Comparison of ENCODE assay signal across 30 cellular contexts in the genomic region with DNA sequence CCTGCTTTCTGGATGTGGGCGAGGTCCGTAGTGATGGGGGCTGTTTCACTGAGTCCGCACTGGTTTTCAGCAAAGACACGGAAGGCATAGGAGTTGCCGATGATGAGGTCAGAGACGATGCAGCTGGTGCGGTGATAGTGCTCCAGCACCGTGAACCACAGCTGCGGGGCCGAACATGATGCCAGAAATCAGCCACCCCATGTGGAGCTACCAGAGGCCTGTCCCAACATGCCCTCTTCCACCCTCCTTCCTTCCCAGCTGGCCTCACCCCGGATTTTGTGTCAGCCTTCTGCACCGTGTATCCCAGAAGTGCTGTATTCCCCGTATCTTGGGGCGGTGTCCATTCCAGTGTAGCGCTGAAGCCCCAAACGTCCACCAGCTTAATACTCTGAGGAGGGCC. TPM values are rescaled to one million over a fixed set of nuclear protein-coding genes. Genes with fewer than 3 reads are reported as not detected.
DNase-seq lines count a peak whose midpoint lies in the region; ATAC-seq and TF ChIP-seq lines count a peak whose summit lies in the region.
"Had no signal": no experiment of that assay in that cellular context is flagged by ENCODE, and none has a peak within 500 bp of the region (broad histone marks: within the 10 kb centered on the region; RNA-seq: fewer than 3 reads in every experiment).

No MANE protein-coding gene starts in this region.

- peak overlapping the region; percentile 56; the same call in 2 of the 3 replicates for H2BK15ac ChIP-seq in IMR-90 (ENCODE audit: low read depth, low read length)

- H3K14ac ChIP-seq in IMR-90 (replicated peaks; ENCODE audit: low read depth, low read length) (peak overlapping the region; percentile 42; the same call in 1 of the 2 replicates), trophoblast cell (ENCODE audit: low read length) (peak overlapping the region; percentile 94)

- DNase-seq in IMR-90 (no peak), NCI-H2171 (lab: John Stamatoyannopoulos, UW) (peak; percentile 87), dorsolateral prefrontal cortex (peak in 1 of 10 donors; percentile 54), trophoblast cell (no peak), GM03348 (ENCODE audit: low spot score) (no peak), HPDE6-E6E7 (ENCODE audit: extremely low spot score) (no peak), SK-N-DZ (ENCODE audit: low spot score) (no peak)
- DNase-seq: activated gamma-delta T cell; activated naive CD8-positive, alpha-beta T cell treated with anti-CD3 and anti-CD28 coated beads, Interleukin-2, amount 10 ng/mL, durations not matched to agents 7 days and 5 days; activated T-cell treated with anti-CD3 and anti-CD28 coated beads, Interleukin-2, amount 50 U/mL, for 4 hours; dermis blood vessel endothelial cell; esophagus squamous epithelium; foreskin melanocyte; heart left ventricle; naive thymus-derived CD8-positive, alpha-beta T cell; NCI-H1092 treated with DMSO at 0.1 percent for 48 hours; NCI-H2029; OCI-M1; right lobe of liver; stimulated activated CD4-positive, alpha-beta T cell treated with anti-CD3 and anti-CD28 coated beads, Interleukin-12 subunit alpha, Interleukin-12 subunit beta, amount 100 ng/mL, for 4 hours; stimulated activated CD4-positive, alpha-beta T cell treated with anti-CD3 and anti-CD28 coated beads, Interleukin-4, amount 100 ng/mL, for 1 hour; T-cell; transverse colon had no signal

- H3K9me1 ChIP-seq in IMR-90 (ENCODE audit: insufficient read depth, low read length) = peaks cover 45% of the 10 kb centered on the region

- peak overlapping the region; percentile 14; the same call in 1 of the 2 replicates for H3K18ac ChIP-seq in IMR-90 (ENCODE audit: low read depth, low read length)
- peak overlapping the region; percentile 70 for H3K18ac ChIP-seq in trophoblast cell (ENCODE audit: low read length)

- no peak overlapping the region for H4K5ac ChIP-seq in IMR-90 (ENCODE audit: low read depth, low read length)

- H2BK120ac ChIP-seq in IMR-90 (ENCODE audit: low read depth, low read length) (peak overlapping the region; percentile 97; the same call in 1 of the 2 replicates), trophoblast cell (ENCODE audit: insufficient read depth, low read length, poor library complexity) (peak overlapping the region; percentile 97)

- H2AK5ac ChIP-seq in IMR-90 (ENCODE audit: low read depth, low read length) (peak overlapping the region; percentile 94), trophoblast cell (ENCODE audit: low read length) (peak overlapping the region; percentile 98)

- peak overlapping the region in 1 of 2 experiments; percentile 13; a peak in 1 of 4 replicates for H4K8ac ChIP-seq in IMR-90 (ENCODE audit: low read depth in 2 of 2, low read length in 2 of 2)
- peak overlapping the region; percentile 68 for H4K8ac ChIP-seq in trophoblast cell (ENCODE audit: low read depth, low read length)

- CTCF ChIA-PET in IMR-90 (lab: Yijun Ruan, JAX) = no interaction called here

- no peak for TF ChIP-seq CTCF in IMR-90 (conservative IDR thresholded peaks at IDR 0.05; ENCODE audit: low read depth, low read length)
- no peak for TF ChIP-seq CTCF in dorsolateral prefrontal cortex (IDR thresholded peaks at IDR 0.05 in 54 of 56, conservative IDR thresholded peaks at IDR 0.05 in 2 of 56; ENCODE audit: low read depth in 1 of 56, partially characterized antibody in 56 of 56)

- WGBS in IMR-90 (ENCODE audit: extremely low coverage in 2 of 2, insufficient read length in 1 of 2), 2 experiments = 92% methylated on average over 12 of the region's 16 CpGs; no CpG with 5 or more reads in 1 of the 2 experiments
- no CpG with 5 or more reads among the region's 16 CpGs for WGBS in trophoblast cell (ENCODE audit: extremely low coverage, insufficient coverage, insufficient read length)

- dilution Hi-C loops in IMR-90 (cut with HindIII; ENCODE audit: low sequenced_read_pairs, unreplicated experiment) = no loop called here

- H3K79me1 ChIP-seq in IMR-90 (ENCODE audit: low read depth in 1 of 2, low read length in 2 of 2) = peaks cover 0 to 11% of the 10 kb centered on the region in 2 experiments; a peak in 1 of 4 replicates
- peaks cover 50% of the 10 kb centered on the region for H3K79me1 ChIP-seq in trophoblast cell (ENCODE audit: low read length)

- no TSS peak for BruUV-seq in IMR-90 (replicated peaks; lab: Mats Ljungman, UMichigan)

- H4K91ac ChIP-seq in IMR-90 (ENCODE audit: insufficient read depth, low read depth, low read length) = peak overlapping the region; percentile 20; the same call in 1 of the 2 replicates
- peak overlapping the region; percentile 99 for H4K91ac ChIP-seq in trophoblast cell (ENCODE audit: low read depth, low read length)

- no peak overlapping the region for H3K56ac ChIP-seq in IMR-90 (ENCODE audit: extremely low read depth, insufficient read depth, low read length)

- H3K9ac ChIP-seq in IMR-90 (ENCODE audit: low read depth, low read length) (no peak overlapping the region), trophoblast cell (ENCODE audit: low read length) (no peak overlapping the region)
- H3K9ac ChIP-seq: BLaER1 had no signal

- H2AK9ac ChIP-seq in IMR-90 (replicated peaks; ENCODE audit: low read depth, low read length, poor library complexity) = peak overlapping the region; percentile 58

- peak overlapping the region; percentile 48 for H2BK5ac ChIP-seq in IMR-90 (ENCODE audit: low read depth, low read length, poor library complexity, severe bottlenecking)
- peak overlapping the region; percentile 92 for H2BK5ac ChIP-seq in trophoblast cell (ENCODE audit: low read depth, low read length, poor library complexity)

- intact Hi-C loops in IMR-90 (cut with micrococcal nuclease) (loop anchor here (5.0 kb wide), 1 partner anchor 101 kb away; the partner anchor contains the start of gene SORT1), dorsolateral prefrontal cortex (cut with DNase I) (no loop called here)

- H2BK20ac ChIP-seq in IMR-90 (ENCODE audit: low read depth, low read length) = peak overlapping the region; percentile 42

- H3K4me2 ChIP-seq in IMR-90 (ENCODE audit: low read depth, low read length) = no peak overlapping the region
- no peak overlapping the region for H3K4me2 ChIP-seq in trophoblast cell (ENCODE audit: low read length)
- H3K4me2 ChIP-seq: BLaER1 had no signal

- peak overlapping the region; percentile 98 for H2BK12ac ChIP-seq in trophoblast cell (ENCODE audit: low read length)

- ATAC-seq in IMR-90 (ENCODE audit: low read depth) = no peak
- ATAC-seq: activated T-cell treated with anti-CD3 and anti-CD28 coated beads, Interleukin-2, amount 50 U/mL, for 4 hours; heart left ventricle; naive thymus-derived CD8-positive, alpha-beta T cell; right lobe of liver; T-cell had no signal

- H3K27me3 ChIP-seq in IMR-90 (ENCODE audit: control insufficient read depth, insufficient read depth, low read length) (no peaks in the 10 kb centered on the region), dorsolateral prefrontal cortex (no peaks in the 10 kb centered on the region), trophoblast cell (ENCODE audit: insufficient read depth, low read length) (no peaks in the 10 kb centered on the region)
- H3K27me3 ChIP-seq: ascending aorta, BLaER1, heart left ventricle, right lobe of liver had no signal

- no peaks in the 10 kb centered on the region for H3K9me3 ChIP-seq in IMR-90 (ENCODE audit: control insufficient read depth, insufficient read depth, low read length)
- H3K9me3 ChIP-seq in trophoblast cell (ENCODE audit: insufficient read depth, low read depth, low read length) = no peaks in the 10 kb centered on the region
- H3K9me3 ChIP-seq: ascending aorta, BLaER1, esophagus squamous epithelium, heart left ventricle, right lobe of liver, transverse colon had no signal

- no peak for TF ChIP-seq RAD21 in IMR-90 (IDR thresholded peaks at IDR 0.05; ENCODE audit: low read length)

- POLR2A ChIA-PET in IMR-90 (lab: Charles Lee; ENCODE audit: unreplicated experiment) = no interaction called here

- H3K27ac ChIP-seq in IMR-90 (ENCODE audit: insufficient read depth, low read length) (no peak overlapping the region; the same call in 1 of the 2 replicates), dorsolateral prefrontal cortex (peak overlapping the region; percentile 30 to 100 (median 97)), trophoblast cell (ENCODE audit: low read depth, low read length) (peak overlapping the region; percentile 95)
- H3K27ac ChIP-seq: ascending aorta, BLaER1, esophagus squamous epithelium, heart left ventricle, right lobe of liver, RWPE1, transverse colon had no signal

- in situ Hi-C loops in IMR-90 (cut with MboI; ENCODE audit: low sequenced_read_pairs) = no loop called here

- H4K20me1 ChIP-seq in IMR-90 (ENCODE audit: insufficient read depth, low read length) = peaks cover 4% of the 10 kb centered on the region; the same call in 1 of the 2 replicates
- H4K20me1 ChIP-seq: BLaER1 had no signal

- H3K79me2 ChIP-seq in trophoblast cell (ENCODE audit: control insufficient read depth, insufficient read depth, low read length, poor library complexity) = peaks cover 17% of the 10 kb centered on the region

- H4K12ac ChIP-seq in trophoblast cell (ENCODE audit: low read depth, low read length) = no peak overlapping the region

- peak overlapping the region; percentile 59 for H3K4ac ChIP-seq in IMR-90 (ENCODE audit: low read depth, low read length)
- peak overlapping the region; percentile 93 for H3K4ac ChIP-seq in trophoblast cell (ENCODE audit: low read depth, low read length)

- H3K4me1 ChIP-seq in IMR-90 (ENCODE audit: control insufficient read depth, insufficient read depth, low read length) = peaks cover 26% of the 10 kb centered on the region
- peaks cover 41 to 43% of the 10 kb centered on the region in 2 experiments for H3K4me1 ChIP-seq in trophoblast cell (ENCODE audit: control insufficient read depth in 1 of 2, insufficient read depth in 2 of 2, low read length in 2 of 2)
- H3K4me1 ChIP-seq: right lobe of liver had no signal

- TF ChIP-seq POLR2A in IMR-90 (IDR thresholded peaks at IDR 0.05; ENCODE audit: low read depth, low read length) = no peak

- H2AFZ ChIP-seq in IMR-90 (replicated peaks; ENCODE audit: low read length, poor library complexity) = peak overlapping the region; percentile 67
- peak overlapping the region; percentile 8 for H2AFZ ChIP-seq in trophoblast cell (ENCODE audit: insufficient read depth, low read length, poor library complexity)

- H3K4me3 ChIP-seq in IMR-90 (ENCODE audit: insufficient read depth, low read depth, low read length) = no peak overlapping the region
- H3K4me3 ChIP-seq in dorsolateral prefrontal cortex = no peak overlapping the region
- H3K4me3 ChIP-seq in trophoblast cell (ENCODE audit: low read depth, low read length) = no peak overlapping the region
- H3K4me3 ChIP-seq: ascending aorta, BLaER1, esophagus squamous epithelium, heart left ventricle, right lobe of liver, transverse colon had no signal

- no peaks in the 10 kb centered on the region for H3K36me3 ChIP-seq in IMR-90 (ENCODE audit: control insufficient read depth, insufficient read depth, low read length)
- no peaks in the 10 kb centered on the region for H3K36me3 ChIP-seq in trophoblast cell (ENCODE audit: control insufficient read depth in 1 of 2, insufficient read depth in 2 of 2, low read length in 2 of 2)
- H3K36me3 ChIP-seq: ascending aorta, BLaER1, esophagus squamous epithelium, heart left ventricle, right lobe of liver, transverse colon had no signal

- H3K23ac ChIP-seq in IMR-90 (ENCODE audit: low read depth, low read length) (no peak overlapping the region), trophoblast cell (ENCODE audit: low read length) (no peak overlapping the region)

RNA-seq across cellular contexts. Expression of gene MYBPHL, which starts 10.0 kb away (rescaled TPM):
- total RNA-seq in IMR-90 (2012; rRNA removed) (not detected in 2 replicates), dorsolateral prefrontal cortex (10 to 100 TPM in 14 of 120 experiments, 1 to 10 TPM in 106; 1.9 to 14.4 (median 6.7) TPM)
- 0.07 TPM in 1 of 2 replicates, not detected in the other for polyA plus RNA-seq in IMR-90 (2012; rRNA removed)
- 0.02 TPM in 1 of 2 replicates, not detected in the other for polyA plus RNA-seq in IMR-90 (2012; cell fraction: cytosol; rRNA removed)
- polyA plus RNA-seq in IMR-90 (2012; cell fraction: nucleus; rRNA removed; ENCODE audit: low replicate concordance) = 0.16 and 0.31 TPM in 2 replicates
- polyA plus RNA-seq in trophoblast cell (2013) = 0.97 and 1.1 TPM in 2 replicates
- not detected in 2 replicates for polyA plus RNA-seq in SK-N-DZ (2014; cell fraction: cytosol; rRNA removed)
- not detected in 2 replicates for polyA plus RNA-seq in SK-N-DZ (2014; cell fraction: nucleus; rRNA removed)
- total RNA-seq: activated naive CD8-positive, alpha-beta T cell treated with anti-CD3 and anti-CD28 coated beads, Interleukin-2, amount 10 ng/mL, durations not matched to agents 7 days and 5 days; activated T-cell treated with anti-CD3 and anti-CD28 coated beads, Interleukin-2, amount 50 U/mL, for 4 hours; ascending aorta; dermis blood vessel endothelial cell; esophagus squamous epithelium; HT1080; kidney epithelial cell; lower leg skin; naive thymus-derived CD8-positive, alpha-beta T cell; NCI-H460; right lobe of liver; T-cell; transverse colon had no signal
- polyA plus RNA-seq: naive thymus-derived CD8-positive, alpha-beta T cell had no signal

RNA-seq across cellular contexts. Expression of gene PSRC1, which starts 13.8 kb away (rescaled TPM):
- total RNA-seq in IMR-90 (2012; rRNA removed) = 34.6 and 36.4 TPM in 2 replicates
- polyA plus RNA-seq in IMR-90 (2012; rRNA removed) = 40.3 and 42.1 TPM in 2 replicates
- polyA plus RNA-seq in IMR-90 (2012; cell fraction: cytosol; rRNA removed) = 20.2 and 35.7 TPM in 2 replicates
- polyA plus RNA-seq in IMR-90 (2012; cell fraction: nucleus; rRNA removed; ENCODE audit: low replicate concordance) = 123 and 134 TPM in 2 replicates
- total RNA-seq in dorsolateral prefrontal cortex = 100 to 1,000 TPM in 19 of 120 experiments, 10 to 100 TPM in 101; 52.9 to 176 (median 79.2) TPM
- 91.9 and 95.6 TPM in 2 replicates for polyA plus RNA-seq in trophoblast cell (2013)
- polyA plus RNA-seq in SK-N-DZ (2014; cell fraction: cytosol; rRNA removed) = 83.0 and 87.1 TPM in 2 replicates
- polyA plus RNA-seq in SK-N-DZ (2014; cell fraction: nucleus; rRNA removed) = 240 and 284 TPM in 2 replicates

RNA-seq across cellular contexts. Expression of gene CELSR2, which starts 47.4 kb away (rescaled TPM):
- 1.1 and 1.3 TPM in 2 replicates for total RNA-seq in IMR-90 (2012; rRNA removed)
- 5.0 and 5.3 TPM in 2 replicates for polyA plus RNA-seq in IMR-90 (2012; rRNA removed)
- 2.5 and 5.4 TPM in 2 replicates for polyA plus RNA-seq in IMR-90 (2012; cell fraction: cytosol; rRNA removed)
- polyA plus RNA-seq in IMR-90 (2012; cell fraction: nucleus; rRNA removed; ENCODE audit: low replicate concordance) = 10.8 and 19.0 TPM in 2 replicates
- total RNA-seq in dorsolateral prefrontal cortex = 100 to 1,000 TPM; 115 to 213 (median 171) TPM
- polyA plus RNA-seq in trophoblast cell (2013) = 18.9 and 19.5 TPM in 2 replicates
- polyA plus RNA-seq in SK-N-DZ (2014; cell fraction: cytosol; rRNA removed) = 13.3 and 16.5 TPM in 2 replicates
- 19.1 and 33.5 TPM in 2 replicates for polyA plus RNA-seq in SK-N-DZ (2014; cell fraction: nucleus; rRNA removed)

Comparison
In these comparisons a context has a peak if more than half of its experiments do, and no peak if none do; other contexts are left out.
1. RNA of gene CELSR2, which starts 47.4 kb away (total RNA-seq): 115 to 213 TPM in dorsolateral prefrontal cortex; 1.1 to 1.3 TPM in IMR-90; every median in the first group is over 10 times any median in the second.